In the genomic region with DNA sequence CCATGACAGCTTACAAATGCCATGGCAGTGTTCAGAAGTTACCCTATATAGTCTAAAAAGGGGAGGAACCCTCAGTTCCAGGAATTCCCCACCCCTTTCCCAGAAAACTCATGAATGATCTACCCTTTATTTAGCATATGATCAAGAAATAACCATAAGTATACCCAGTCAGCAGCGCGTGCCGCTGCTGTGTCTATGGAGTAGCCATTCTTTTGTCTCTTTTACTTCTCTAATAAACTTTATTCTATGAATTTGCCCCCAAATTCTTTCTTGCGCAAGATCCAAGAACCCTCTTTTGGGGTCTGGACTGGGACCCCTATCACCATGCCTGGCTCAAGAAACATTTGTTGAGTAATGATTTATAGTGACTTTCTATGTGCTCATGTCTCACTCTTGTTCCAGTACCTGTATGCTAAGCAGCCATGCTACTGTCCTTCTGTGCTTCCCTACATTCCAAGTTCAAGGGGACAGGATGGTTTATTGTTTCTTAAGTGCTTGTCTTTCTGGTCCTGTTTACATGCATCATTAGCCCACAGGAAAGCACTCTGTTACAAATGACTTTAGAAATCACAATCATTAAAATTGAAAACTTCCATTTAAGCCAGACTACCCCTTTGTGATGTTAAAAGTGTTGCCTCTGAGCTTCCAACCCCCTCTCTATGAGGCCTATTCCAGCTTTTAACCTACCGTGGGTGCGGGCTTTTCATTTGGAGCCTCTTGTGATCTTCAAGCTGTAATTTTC, we compare ENCODE assay signal across 17 cellular contexts.
"Had no signal": no experiment of that assay in that cellular context is flagged by ENCODE, and none has a peak within 500 bp of the region (broad histone marks: within the 10 kb centered on the region; RNA-seq: fewer than 3 reads in every experiment).

No MANE protein-coding gene starts in this region.

- DNase-seq: activated B cell treated with CpG ODN at 0.5 μM for 24 hours; activated CD4-positive, alpha-beta T cell treated with anti-CD3 and anti-CD28 coated beads, Interleukin-2, amount 10 ng/mL, durations not matched to agents 7 days and 5 days; activated CD8-positive, alpha-beta memory T cell treated with anti-CD3 and anti-CD28 coated beads for 24 hours; activated naive CD4-positive, alpha-beta T cell treated with anti-CD3 and anti-CD28 coated beads, Interleukin-2, amount 10 ng/mL, durations not matched to agents 7 days and 5 days; caudate nucleus; cortex of kidney; effector CD8-positive, alpha-beta T cell; hippocampal formation; islet precursor cell; occipital lobe; stimulated activated CD4-positive, alpha-beta T cell treated with anti-CD3 and anti-CD28 coated beads, Interleukin-12 subunit alpha, Interleukin-12 subunit beta, amount 100 ng/mL, for 4 hours; stimulated activated naive CD4-positive, alpha-beta T cell; substantia nigra had no signal

- H3K4me1 Mint-ChIP-seq: activated B cell treated with CpG ODN at 0.5 μM for 24 hours; activated T-helper 17 cell treated with anti-CD3 and anti-CD28 coated beads, Interleukin-2, amount 50 U/mL, for 72 hours; nephron had no signal

- H3K27me3 Mint-ChIP-seq: activated B cell treated with CpG ODN at 0.5 μM for 24 hours; activated CD4-positive, alpha-beta T cell treated with anti-CD3 and anti-CD28 coated beads, Interleukin-2, amount 10 ng/mL, durations not matched to agents 7 days and 5 days; activated naive CD4-positive, alpha-beta T cell treated with anti-CD3 and anti-CD28 coated beads, Interleukin-2, amount 10 ng/mL, durations not matched to agents 7 days and 5 days; activated T-helper 17 cell treated with anti-CD3 and anti-CD28 coated beads, Interleukin-2, amount 50 U/mL, for 72 hours had no signal

- H3K27ac ChIP-seq: epithelial cell of prostate had no signal

- H3K27ac Mint-ChIP-seq: activated B cell treated with CpG ODN at 0.5 μM for 24 hours; activated CD4-positive, alpha-beta T cell treated with anti-CD3 and anti-CD28 coated beads, Interleukin-2, amount 10 ng/mL, durations not matched to agents 7 days and 5 days; activated naive CD4-positive, alpha-beta T cell treated with anti-CD3 and anti-CD28 coated beads, Interleukin-2, amount 10 ng/mL, durations not matched to agents 7 days and 5 days; activated T-helper 17 cell treated with anti-CD3 and anti-CD28 coated beads, Interleukin-2, amount 50 U/mL, for 72 hours; nephron; T-helper 1 cell treated with Interleukin-12 subunit alpha and Interleukin-12 subunit beta and Interleukin-4 antibody, amounts not matched to agents 30 μg/mL and 1 μg/mL, for 36 hours had no signal

- H3K4me3 Mint-ChIP-seq: activated B cell treated with CpG ODN at 0.5 μM for 24 hours; activated CD4-positive, alpha-beta T cell treated with anti-CD3 and anti-CD28 coated beads, Interleukin-2, amount 10 ng/mL, durations not matched to agents 7 days and 5 days; activated naive CD4-positive, alpha-beta T cell treated with anti-CD3 and anti-CD28 coated beads, Interleukin-2, amount 10 ng/mL, durations not matched to agents 7 days and 5 days; activated T-helper 17 cell treated with anti-CD3 and anti-CD28 coated beads, Interleukin-2, amount 50 U/mL, for 72 hours; nephron; T-helper 1 cell treated with Interleukin-12 subunit alpha and Interleukin-12 subunit beta and Interleukin-4 antibody, amounts not matched to agents 30 μg/mL and 1 μg/mL, for 36 hours had no signal

- H3K9me3 Mint-ChIP-seq: activated T-helper 17 cell treated with anti-CD3 and anti-CD28 coated beads, Interleukin-2, amount 50 U/mL, for 72 hours had no signal
